ENCODE assay signal across 8 cellular contexts in the genomic region with DNA sequence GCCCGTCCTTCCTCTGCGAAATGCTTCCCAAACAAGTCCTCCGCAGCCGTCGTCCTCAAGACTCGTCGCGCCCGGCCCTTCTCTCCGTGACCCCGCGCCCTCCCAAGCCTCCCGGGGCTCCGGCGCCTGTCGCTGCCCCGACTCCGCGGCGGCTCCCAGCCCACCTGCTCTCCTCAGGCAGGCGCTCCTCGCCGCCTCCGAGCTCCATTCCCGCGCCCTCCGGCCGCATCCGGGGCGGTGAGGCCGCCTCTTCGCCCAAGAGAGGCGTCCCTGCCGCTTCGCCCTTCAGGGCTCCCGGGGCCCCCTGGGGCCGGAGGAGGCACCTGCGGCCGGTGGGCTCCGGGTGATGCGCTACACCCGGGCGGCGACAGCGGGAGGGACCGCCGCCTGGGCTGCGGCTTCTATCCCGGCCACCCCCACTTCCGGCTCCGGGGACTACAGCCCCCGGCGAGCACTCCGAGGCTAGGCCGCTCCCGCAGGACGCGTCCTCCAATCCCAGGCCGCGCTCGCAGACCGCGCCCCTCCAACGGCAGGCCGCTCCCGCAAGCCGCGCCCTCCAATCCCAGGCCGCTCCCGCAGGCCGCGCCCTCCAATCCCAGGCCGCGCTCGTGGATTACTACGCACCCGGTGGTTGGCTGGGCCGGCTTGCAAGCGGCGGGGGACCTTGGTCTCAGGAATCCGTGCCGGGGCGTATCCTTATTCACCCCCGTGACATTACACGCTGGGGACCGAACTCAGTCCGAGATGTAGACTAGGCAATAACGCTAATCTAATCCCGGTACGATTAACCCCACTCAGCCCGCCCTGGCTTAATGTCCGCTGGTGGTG. TPM values are rescaled to one million over a fixed set of nuclear protein-coding genes. Genes with fewer than 3 reads are reported as not detected.
DNase-seq lines count a peak whose midpoint lies in the region; ATAC-seq and TF ChIP-seq lines count a peak whose summit lies in the region.

Gene RUBCN, minus strand, starts transcription at position 414 of the 828 bp plus-strand sequence. Its CDS starts 185 bp downstream, at position 229.

- peak within 1 kb of the TSS; percentile 95 to 97 for H3K27ac Mint-ChIP-seq in T-cell

- TF ChIP-seq CTCF in GM13976 (IDR thresholded peaks at IDR 0.05; ENCODE audit: borderline replicate concordance, control extremely low read depth, extremely low read depth, insufficient read depth, missing control alignments), result no peak
- TF ChIP-seq CTCF in adrenal gland (IDR thresholded peaks at IDR 0.05), result peak in 1 of 6 experiments; percentile 1
- TF ChIP-seq CTCF in heart left ventricle (IDR thresholded peaks at IDR 0.05), result peak in 1 of 12 donors; percentile 16
- no peak for TF ChIP-seq CTCF in transverse colon (IDR thresholded peaks at IDR 0.05)

- 0 to 2% (median 0%) methylated on average over 8 to 92 of the region's 92 CpGs for WGBS in adrenal gland, 4 donors
- WGBS in heart left ventricle, 4 donors, result 0 to 1% (median 0%) methylated on average over 31 to 92 of the region's 92 CpGs
- WGBS in transverse colon (ENCODE audit: low coverage in 1 of 2), 2 donors, result 0% methylated on average over 1 to 86 of the region's 92 CpGs

- POLR2A ChIA-PET in T-cell (lab: Charles Lee), result no interaction called here

- H3K27me3 ChIP-seq in adrenal gland (no peaks in the 10 kb centered on the region), heart left ventricle (no peaks in the 10 kb centered on the region), transverse colon (no peaks in the 10 kb centered on the region)

- H3K27ac ChIP-seq in adrenal gland (peak within 1 kb of the TSS; percentile 71 to 92 (median 82)), heart left ventricle (peak within 1 kb of the TSS; percentile 61 to 94 (median 89)), transverse colon (peak within 1 kb of the TSS; percentile 88 to 98 (median 94))

- no peaks in the 10 kb centered on the region for H3K9me3 Mint-ChIP-seq in T-cell

- no peak for TF ChIP-seq EP300 in transverse colon (IDR thresholded peaks at IDR 0.05; ENCODE audit: low read depth)

- TF ChIP-seq POLR2A in adrenal gland (IDR thresholded peaks at IDR 0.05), result peak in 1 of 2 donors; percentile 71
- TF ChIP-seq POLR2A in heart left ventricle (IDR thresholded peaks at IDR 0.05), result peak in 1 of 2 donors; percentile 85
- TF ChIP-seq POLR2A in transverse colon (IDR thresholded peaks at IDR 0.05), result peak; percentile 79

- in situ Hi-C loops in GM13976 (cut with MboI; ENCODE audit: low sequenced_read_pairs, unreplicated experiment), result no loop called here
- in situ Hi-C loops in transverse colon (cut with MboI; ENCODE audit: low pct_ligation_motif_present in 1 of 4, low pct_unique_long_range_greater_than_20kb in 1 of 4, low sequenced_read_pairs in 3 of 4), result no loop called here

- H3K4me1 Mint-ChIP-seq in T-cell, result peaks cover 36 to 44% (median 40%) of the 10 kb centered on the region in 3 donors

- H3K4me1 ChIP-seq in adrenal gland (replicated peaks in 1 of 2) (peaks cover 0 to 18% of the 10 kb centered on the region in 2 donors), heart left ventricle (peaks cover 4 to 34% (median 17%) of the 10 kb centered on the region in 12 donors), transverse colon (peaks cover 6 to 23% (median 14%) of the 10 kb centered on the region in 4 donors)

- CTCF ChIA-PET in T-cell (lab: Charles Lee), result interaction anchor here in 1 of 2 donors (0.8 kb wide), 1 partner anchor 25 kb away, joined by 5 read pairs; no protein-coding TSS in a partner anchor

- H3K27me3 Mint-ChIP-seq in T-cell, result no peaks in the 10 kb centered on the region

- H3K36me3 ChIP-seq in adrenal gland (replicated peaks in 1 of 2) (no peaks in the 10 kb centered on the region), heart left ventricle (peaks cover 0 to 8% (median 0%) of the 10 kb centered on the region in 9 donors), transverse colon (no peaks in the 10 kb centered on the region)

- peak within 1 kb of the TSS; percentile 90 to 98 (median 96) for H3K4me3 Mint-ChIP-seq in T-cell

- H3K4me3 ChIP-seq in adrenal gland (peak within 1 kb of the TSS; percentile 31 to 90 (median 59)), heart left ventricle (peak within 1 kb of the TSS; percentile 84 to 99 (median 92)), transverse colon (peak within 1 kb of the TSS; percentile 87 to 100 (median 92))

- H3K9me3 ChIP-seq in adrenal gland (replicated peaks in 1 of 3) (no peaks in the 10 kb centered on the region), heart left ventricle (no peaks in the 10 kb centered on the region), transverse colon (no peaks in the 10 kb centered on the region)

- intact Hi-C loops in adrenal gland (cut with DNase I), result no loop called here
- intact Hi-C loops in heart left ventricle (cut with DNase I), result loop anchor here in 2 of 10 donors (1.0 to 2.0 kb wide), 2 partner anchors 24 kb away; no protein-coding TSS in a partner anchor
- intact Hi-C loops in transverse colon (cut with DNase I; ENCODE audit: low total_unique reads), result no loop called here

- peak; percentile 77 for ATAC-seq in HG02852 (IDR thresholded peaks at IDR 0.05; ENCODE audit: unreplicated experiment)
- ATAC-seq in T-cell (replicated peaks in 1 of 4), result peak; percentile 96 to 98 (median 98)
- ATAC-seq in heart left ventricle, result peak; percentile 98 to 99 (median 99)

- H3K36me3 Mint-ChIP-seq in T-cell, result peaks cover 4% of the 10 kb centered on the region

- peak; percentile 96 for DNase-seq in GM13976 (ENCODE audit: low spot score)
- peak; percentile 99 for DNase-seq in NCI-H146 (lab: John Stamatoyannopoulos, UW)
- DNase-seq in T-cell, result peak; percentile 83 to 96 (median 92)
- peak; percentile 95 to 97 (median 96) for DNase-seq in adrenal gland
- peak; percentile 96 to 97 (median 97) for DNase-seq in heart left ventricle
- peak; percentile 93 for DNase-seq in pons (ENCODE audit: low spot score)
- DNase-seq in transverse colon, result peak; percentile 97

RNA-seq across cellular contexts. Expression of gene RUBCN, which starts in this region (rescaled TPM):
- 10 to 100 TPM; 40.3 to 73.5 (median 64.7) TPM for total RNA-seq in T-cell
- total RNA-seq in adrenal gland, result 10 to 100 TPM; 19.7 to 43.8 (median 22.5) TPM
- polyA plus RNA-seq in adrenal gland, result 10 to 100 TPM in 2 of 3 donors, 1 to 10 TPM in 1; 7.7 to 22.7 (median 13.4) TPM
- 10 to 100 TPM; 22.9 to 53.4 (median 36.9) TPM for total RNA-seq in heart left ventricle
- 10 to 100 TPM; 14.9 to 38.5 TPM for polyA plus RNA-seq in heart left ventricle
- total RNA-seq in transverse colon, result 10 to 100 TPM; 32.2 to 64.7 (median 54.8) TPM

Comparison
In these comparisons a context has a peak if more than half of its experiments do, and no peak if none do; other contexts are left out.
1. Peak in every context shown above with its lines: DNase-seq, ATAC-seq, H3K4me3 ChIP-seq and H3K27ac ChIP-seq.